Comparison of ENCODE assay signal across 9 cellular contexts in the genomic region with DNA sequence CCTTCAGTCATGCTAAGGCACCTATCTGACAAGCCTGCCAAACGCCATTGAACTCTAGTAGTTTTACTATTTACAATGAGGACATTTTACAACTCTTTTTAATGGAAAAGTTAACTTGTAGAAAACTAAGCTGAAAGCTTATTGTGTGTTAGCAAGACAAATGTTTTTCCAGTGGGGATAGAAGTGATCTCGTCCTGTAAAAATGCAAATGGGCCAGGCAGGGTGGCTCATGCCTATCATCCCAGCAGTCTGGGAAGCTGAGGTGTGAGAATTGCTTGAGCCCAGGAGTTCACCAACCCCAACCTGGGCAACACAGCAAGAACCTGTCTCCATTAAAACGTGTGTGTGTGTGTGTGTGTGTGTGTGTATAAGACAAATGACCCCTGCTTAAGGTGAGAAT. TPM values are rescaled to one million over a fixed set of nuclear protein-coding genes. Genes with fewer than 3 reads are reported as not detected.
DNase-seq lines count a peak whose midpoint lies in the region; ATAC-seq and TF ChIP-seq lines count a peak whose summit lies in the region.
"Had no signal": no experiment of that assay in that cellular context is flagged by ENCODE, and none has a peak within 500 bp of the region (broad histone marks: within the 10 kb centered on the region; RNA-seq: fewer than 3 reads in every experiment).

No MANE protein-coding gene starts in this region.

- H3K4me1 Mint-ChIP-seq in H9 = peaks cover 40 to 42% of the 10 kb centered on the region in 2 experiments
- H3K4me1 Mint-ChIP-seq in activated naive CD8-positive, alpha-beta T cell treated with anti-CD3 and anti-CD28 coated beads for 36 hours = peaks cover 54% of the 10 kb centered on the region

- no peak overlapping the region for H3K14ac ChIP-seq in H9 (ENCODE audit: insufficient read depth, low read length)

- H3K9me3 Mint-ChIP-seq in H9 = no peaks in the 10 kb centered on the region
- H3K9me3 Mint-ChIP-seq in activated naive CD8-positive, alpha-beta T cell treated with anti-CD3 and anti-CD28 coated beads for 36 hours = no peaks in the 10 kb centered on the region

- no peak overlapping the region for H2BK120ac ChIP-seq in H9 (ENCODE audit: low read depth, low read length, poor library complexity, severe bottlenecking)

- peak overlapping the region; percentile 66 to 86 for H3K4me3 Mint-ChIP-seq in H9
- peak overlapping the region; percentile 19 for H3K4me3 Mint-ChIP-seq in activated naive CD8-positive, alpha-beta T cell treated with anti-CD3 and anti-CD28 coated beads for 36 hours

- peaks cover 3% of the 10 kb centered on the region for H3K79me1 ChIP-seq in H9 (ENCODE audit: insufficient read depth, low read depth, low read length, poor library complexity, severe bottlenecking)

- no peak overlapping the region for H3K18ac ChIP-seq in H9 (ENCODE audit: insufficient read length, low read depth, low read length)

- no peak overlapping the region for H3T11ph ChIP-seq in H9 (ENCODE audit: low read length)

- H3K56ac ChIP-seq in H9 (ENCODE audit: insufficient read length, low read depth, low read length) = no peak overlapping the region

- H3K9ac ChIP-seq in H9 (ENCODE audit: extremely low read depth, insufficient read length, low read length) = no peak overlapping the region
- peak overlapping the region; percentile 85 to 91 for H3K9ac ChIP-seq in mucosa of rectum (ENCODE audit: low read depth in 1 of 2, low read length in 2 of 2)

- peaks cover 5% of the 10 kb centered on the region for H3K23me2 ChIP-seq in H9 (ENCODE audit: insufficient read length, low read depth, low read length, poor library complexity, severe bottlenecking)

- H4K20me1 ChIP-seq in H9 (ENCODE audit: control insufficient read depth, insufficient read depth, insufficient read length) = no peaks in the 10 kb centered on the region

- WGBS in H9 (ENCODE audit: extremely low coverage, insufficient read length, low lambda C conversion rate) = no CpG with 5 or more reads among the region's 3 CpGs
- 42% methylated on average over 3 of the region's 3 CpGs for WGBS in prostate gland

- H3K4me2 ChIP-seq in H9 (ENCODE audit: insufficient read depth, insufficient read length, low read length) = peak overlapping the region; percentile 90

- no peak overlapping the region for H3K23ac ChIP-seq in H9 (ENCODE audit: insufficient read length, low read depth, low read length)

- no peaks in the 10 kb centered on the region for H3K9me3 ChIP-seq in H9 (ENCODE audit: control insufficient read depth, low read depth, low read length)
- no peaks in the 10 kb centered on the region for H3K9me3 ChIP-seq in mucosa of rectum (ENCODE audit: control insufficient read depth in 2 of 2, low read length in 2 of 2)
- H3K9me3 ChIP-seq in prostate gland = no peaks in the 10 kb centered on the region

- H3K36me3 Mint-ChIP-seq in H9 (ENCODE audit: insufficient read depth in 1 of 3, low read depth in 3 of 3) = no peaks in the 10 kb centered on the region; a peak in 1 of 7 replicates
- H3K36me3 Mint-ChIP-seq in activated naive CD8-positive, alpha-beta T cell treated with anti-CD3 and anti-CD28 coated beads for 36 hours = peaks cover 1% of the 10 kb centered on the region

- no peak for TF ChIP-seq POLR2A in prostate gland (IDR thresholded peaks at IDR 0.05)

- no peak for ATAC-seq in HG02588 (IDR thresholded peaks at IDR 0.05; ENCODE audit: unreplicated experiment)
- ATAC-seq in GM18867 (IDR thresholded peaks at IDR 0.05; ENCODE audit: unreplicated experiment) = no peak

- peak overlapping the region; percentile 76 for H2AFZ ChIP-seq in ACC112 (ENCODE audit: low read length, unreplicated experiment)
- H2AFZ ChIP-seq in H9 (ENCODE audit: low read length) = no peak overlapping the region

- no peak overlapping the region for H4K91ac ChIP-seq in H9 (ENCODE audit: insufficient read length, low read depth, low read length)

- no peak overlapping the region for H3K27ac Mint-ChIP-seq in H9
- peak overlapping the region; percentile 18 for H3K27ac Mint-ChIP-seq in activated naive CD8-positive, alpha-beta T cell treated with anti-CD3 and anti-CD28 coated beads for 36 hours

- TF ChIP-seq CTCF in H9 (conservative IDR thresholded peaks at IDR 0.05) (no peak), prostate gland (IDR thresholded peaks at IDR 0.05) (no peak)

- H3K27me3 ChIP-seq in ACC112 (ENCODE audit: insufficient read depth, low read length) (no peaks in the 10 kb centered on the region), H9 (ENCODE audit: insufficient read depth, low read length) (no peaks in the 10 kb centered on the region; the same call in 1 of the 2 replicates), mucosa of rectum (ENCODE audit: control insufficient read depth in 2 of 2, insufficient read depth in 2 of 2, low read length in 2 of 2) (no peaks in the 10 kb centered on the region), prostate gland (replicated peaks; ENCODE audit: insufficient read depth) (no peaks in the 10 kb centered on the region)

- no peak overlapping the region for H4K5ac ChIP-seq in H9 (ENCODE audit: insufficient read length, low read depth, low read length)

- no peak overlapping the region for H3K27ac ChIP-seq in ACC112 (ENCODE audit: low read depth, low read length)
- no peak overlapping the region for H3K27ac ChIP-seq in H9 (ENCODE audit: insufficient read length, low read depth, low read length)
- H3K27ac ChIP-seq in mucosa of rectum (ENCODE audit: low read depth in 2 of 2, low read length in 2 of 2) = no peak overlapping the region
- peak overlapping the region in 1 of 2 donors; percentile 76 for H3K27ac ChIP-seq in prostate gland

- no peak overlapping the region for H3K4ac ChIP-seq in H9 (ENCODE audit: low read depth, low read length)

- intact Hi-C loops in posterior cingulate gyrus (cut with DNase I) = no loop called here
- intact Hi-C loops in prostate gland (cut with DNase I) = loop anchor here (10.0 kb wide), 1 partner anchor 209 kb away; a partner anchor contains a TSS

- H2BK5ac ChIP-seq in H9 (ENCODE audit: insufficient read length, low read length) = no peak overlapping the region

- H3K79me2 ChIP-seq in ACC112 (ENCODE audit: control insufficient read depth, insufficient read depth, low read length, unreplicated experiment) (peaks cover 28% of the 10 kb centered on the region), H9 (ENCODE audit: insufficient read depth, low read length) (peaks cover 7% of the 10 kb centered on the region; the same call in 1 of the 2 replicates)

- no peak overlapping the region for H2AK5ac ChIP-seq in H9 (ENCODE audit: insufficient read length, low read length)

- no peak overlapping the region for H2BK15ac ChIP-seq in H9 (ENCODE audit: low read depth, low read length)

- DNase-seq in H9 (no peak), posterior cingulate gyrus (no peak), prostate gland (ENCODE audit: low spot score) (no peak)
- no peak for DNase-seq in activated naive CD8-positive, alpha-beta T cell treated with anti-CD3 and anti-CD28 coated beads for 36 hours
- DNase-seq: NCI-H748 treated with DMSO at 0.1 percent for 48 hours had no signal

- H3K36me3 ChIP-seq in ACC112 (ENCODE audit: insufficient read depth, low read length) (no peaks in the 10 kb centered on the region), mucosa of rectum (ENCODE audit: control insufficient read depth in 2 of 2, insufficient read depth in 2 of 2, low read length in 2 of 2) (no peaks in the 10 kb centered on the region), prostate gland (no peaks in the 10 kb centered on the region)

- peak overlapping the region; percentile 83 for H3K4me3 ChIP-seq in ACC112 (ENCODE audit: low read depth, low read length)
- H3K4me3 ChIP-seq in mucosa of rectum (ENCODE audit: low read length in 2 of 2) = peak overlapping the region in 1 of 2 donors; percentile 87
- H3K4me3 ChIP-seq in prostate gland = no peak overlapping the region

- peaks cover 39% of the 10 kb centered on the region for H3K4me1 ChIP-seq in ACC112 (ENCODE audit: control insufficient read depth, insufficient read depth, low read length, unreplicated experiment)
- H3K4me1 ChIP-seq in H9 (ENCODE audit: insufficient read depth, low read length) = peaks cover 11% of the 10 kb centered on the region; the same call in 1 of the 2 replicates
- peaks cover 19 to 26% of the 10 kb centered on the region in 2 donors for H3K4me1 ChIP-seq in mucosa of rectum (ENCODE audit: control insufficient read depth in 2 of 2, insufficient read depth in 2 of 2, low read length in 2 of 2)
- peaks cover 15% of the 10 kb centered on the region for H3K4me1 ChIP-seq in prostate gland (replicated peaks)

- peaks cover 18% of the 10 kb centered on the region for H3K27me3 Mint-ChIP-seq in H9 (ENCODE audit: low read depth)
- no peaks in the 10 kb centered on the region for H3K27me3 Mint-ChIP-seq in activated naive CD8-positive, alpha-beta T cell treated with anti-CD3 and anti-CD28 coated beads for 36 hours

- H2BK12ac ChIP-seq in H9 (ENCODE audit: insufficient read length, low read depth, low read length) = no peak overlapping the region

- no peak overlapping the region for H4K8ac ChIP-seq in H9 (replicated peaks; ENCODE audit: insufficient read length, low read depth, low read length)

- H2BK20ac ChIP-seq in H9 (ENCODE audit: low read depth, low read length, poor library complexity, severe bottlenecking) = no peak overlapping the region

RNA-seq across cellular contexts. Expression of a gene that starts 1.2 kb away (rescaled TPM):
- 55.7 and 56.8 TPM in 2 replicates for total RNA-seq in H9 (2021)
- total RNA-seq in activated naive CD8-positive, alpha-beta T cell treated with anti-CD3 and anti-CD28 coated beads for 36 hours = 10 to 100 TPM; 49.0 to 50.5 TPM
- 10 to 100 TPM; 29.4 to 46.6 TPM for total RNA-seq in prostate gland
